19 cellular contexts compared by ENCODE assay signal in genomic region chr6:116106146-116106545, GRCh38. TPM values are rescaled to one million over a fixed set of nuclear protein-coding genes. Genes with fewer than 3 reads are reported as not detected.
DNase-seq lines count a peak whose midpoint lies in the region; ATAC-seq, FAIRE-seq and TF ChIP-seq lines count a peak whose summit lies in the region.
"Had no signal": no experiment of that assay in that cellular context is flagged by ENCODE, and none has a peak within 500 bp of the region (broad histone marks: within the 10 kb centered on the region; RNA-seq: fewer than 3 reads in every experiment).

No MANE protein-coding gene starts in this region.

- RAD21 ChIA-PET in GM12878 (lab: Charles Lee; ENCODE audit: unreplicated experiment) = interaction anchor here (0.7 to 6.8 kb wide), 7 partner anchors 9 to 101 kb away, joined by 3 to 39 read pairs (median 3); no protein-coding TSS in a partner anchor

- H3K27me3 ChIP-seq in HUES48 (ENCODE audit: control insufficient read depth, insufficient read depth, low read length) (no peaks in the 10 kb centered on the region), GM12878 (replicated peaks in 1 of 2; ENCODE audit: control insufficient read depth in 2 of 2, insufficient read depth in 2 of 2, low read length in 1 of 2) (no peaks in the 10 kb centered on the region), iPS-18a (ENCODE audit: control insufficient read depth, insufficient read depth, low read length) (no peaks in the 10 kb centered on the region), ovary (no peaks in the 10 kb centered on the region), MG63 (no peaks in the 10 kb centered on the region)
- H3K27me3 ChIP-seq: colonic mucosa, suprapubic skin, uterus had no signal

- peak overlapping the region; percentile 77 for H3K4me2 ChIP-seq in GM12878 (ENCODE audit: control insufficient read depth, insufficient read depth)

- intact Hi-C loops in GM12878 (cut with micrococcal nuclease; ENCODE audit: unreplicated experiment) (loop anchor here (10.0 kb wide), 1 partner anchor 299 kb away; no protein-coding TSS in a partner anchor), ovary (cut with DNase I) (no loop called here)

- DNase-seq in GM12878 (ENCODE audit: low read depth, low spot score) (no peak), ovary (no peak), MG63 (no peak), RPMI8226 (no peak)
- DNase-seq: activated CD4-positive, alpha-beta T cell treated with anti-CD3 and anti-CD28 coated beads, Interleukin-2, amount 10 ng/mL, durations not matched to agents 7 days and 5 days; CD4-positive, alpha-beta memory T cell; colonic mucosa; Karpas-422; mucosa of descending colon; NCI-H1105; NCI-H524; uterus had no signal

- TF ChIP-seq EP300 in GM12878 (IDR thresholded peaks at IDR 0.05; ENCODE audit: borderline replicate concordance in 1 of 2, control insufficient read depth in 1 of 2, low read depth in 2 of 2, low read length in 2 of 2) = no peak
- no peak for TF ChIP-seq EP300 in ovary (IDR thresholded peaks at IDR 0.05)

- in situ Hi-C loops in GM12878 (cut with MboI) = no loop called here

- no peaks in the 10 kb centered on the region for H3K9me3 ChIP-seq in HUES48 (ENCODE audit: control insufficient read depth, insufficient read depth, low read length)
- no peaks in the 10 kb centered on the region for H3K9me3 ChIP-seq in GM12878 (replicated peaks; ENCODE audit: control insufficient read depth, insufficient read depth, low read length)
- H3K9me3 ChIP-seq in iPS-18a (ENCODE audit: control insufficient read depth, low read depth, low read length) = no peaks in the 10 kb centered on the region
- H3K9me3 ChIP-seq in ovary = no peaks in the 10 kb centered on the region
- no peaks in the 10 kb centered on the region for H3K9me3 ChIP-seq in MG63
- H3K9me3 ChIP-seq: colonic mucosa, mucosa of descending colon, suprapubic skin, uterus had no signal

- H3K27ac ChIP-seq in HUES48 (ENCODE audit: low read depth, low read length) = peak overlapping the region; percentile 95
- H3K27ac ChIP-seq in GM12878 (ENCODE audit: control insufficient read depth, insufficient read depth) = peak overlapping the region; percentile 58
- H3K27ac ChIP-seq in iPS-18a (ENCODE audit: low read length) = peak overlapping the region; percentile 98
- no peak overlapping the region for H3K27ac ChIP-seq in ovary
- H3K27ac ChIP-seq: colonic mucosa, suprapubic skin, uterus had no signal

- FAIRE-seq in A204.1 (lab: Jason Lieb, UNC) (peak; percentile 19), GM12878 (lab: Jason Lieb, UNC) (no peak)
- FAIRE-seq: TTC549 had no signal

- BruUV-seq in GM12878 (replicated peaks; lab: Mats Ljungman, UMichigan) = no TSS peak

- H3K4me1 ChIP-seq in HUES48 (ENCODE audit: control insufficient read depth, insufficient read depth, low read length) = peaks cover 67% of the 10 kb centered on the region
- peaks cover 25% of the 10 kb centered on the region for H3K4me1 ChIP-seq in GM12878 (ENCODE audit: control insufficient read depth, insufficient read depth, low read length)
- H3K4me1 ChIP-seq in iPS-18a (ENCODE audit: control insufficient read depth, low read depth, low read length) = peaks cover 31% of the 10 kb centered on the region
- no peaks in the 10 kb centered on the region for H3K4me1 ChIP-seq in ovary (ENCODE audit: insufficient read depth)
- H3K4me1 ChIP-seq: uterus had no signal

- 47% methylated on average over 1 of the region's 1 CpG for WGBS in GM12878 (ENCODE audit: insufficient coverage, insufficient replicate concordance, low lambda C conversion rate, missing lambda C conversion rate)
- 4 to 13% (median 5%) methylated on average over 1 of the region's 1 CpG for WGBS in ovary, 3 donors

- peaks cover 58% of the 10 kb centered on the region for H3K79me2 ChIP-seq in GM12878 (ENCODE audit: control insufficient read depth, insufficient read depth, low read length)

- H3K4me3 ChIP-seq in HUES48 (ENCODE audit: low read depth, low read length) = 0 out of 2 replicates have a peak overlapping the region, but pooled peaks have one; percentile 42
- H3K4me3 ChIP-seq in GM12878 = peak overlapping the region; percentile 67
- H3K4me3 ChIP-seq in iPS-18a (ENCODE audit: low read length) = peak overlapping the region; percentile 51
- H3K4me3 ChIP-seq in ovary = no peak overlapping the region
- H3K4me3 ChIP-seq in MG63 = no peak overlapping the region
- H3K4me3 ChIP-seq: colonic mucosa, mucosa of descending colon, suprapubic skin, uterus had no signal

- no peak overlapping the region for H2AFZ ChIP-seq in GM12878 (ENCODE audit: control insufficient read depth, low read depth, low read length)

- 0 out of 2 replicates have a peak overlapping the region, but pooled peaks have one; percentile 4 for H3K9ac ChIP-seq in HUES48 (ENCODE audit: low read depth, low read length)
- no peak overlapping the region for H3K9ac ChIP-seq in GM12878 (ENCODE audit: control insufficient read depth, insufficient read depth, low read length)
- peak overlapping the region; percentile 63 for H3K9ac ChIP-seq in iPS-18a (ENCODE audit: low read length)

- TF ChIP-seq CTCF in GM12878 (IDR thresholded peaks at IDR 0.05 in 2 of 3, conservative IDR thresholded peaks at IDR 0.05 in 1 of 3; ENCODE audit: control insufficient read depth in 2 of 3, extremely low read depth in 1 of 3, insufficient read depth in 1 of 3, low read depth in 3 of 3, low read length in 3 of 3) = no peak
- no peak for TF ChIP-seq CTCF in ovary (IDR thresholded peaks at IDR 0.05)

- H3K36me3 ChIP-seq in HUES48 (ENCODE audit: control insufficient read depth, insufficient read depth, low read length) (peaks cover 40% of the 10 kb centered on the region), GM12878 (ENCODE audit: control insufficient read depth in 2 of 2, insufficient read depth in 2 of 2, low read length in 1 of 2) (peaks cover 8 to 18% of the 10 kb centered on the region in 2 experiments; a peak in 3 of 4 replicates), iPS-18a (ENCODE audit: control insufficient read depth, low read depth, low read length) (peaks cover 30% of the 10 kb centered on the region), ovary (no peaks in the 10 kb centered on the region), MG63 (no peaks in the 10 kb centered on the region)
- H3K36me3 ChIP-seq: colonic mucosa, uterus had no signal

- SMC1A ChIA-PET in GM12878 (lab: Charles Lee; ENCODE audit: uncharacterized antibody, unreplicated experiment) = interaction anchor here (0.7 to 4.1 kb wide), 11 partner anchors 9 to 111 kb away, joined by 3 to 20 read pairs (median 4); partner anchors contain the start of gene FRK

- no peak for TF ChIP-seq RAD21 in GM12878 (IDR thresholded peaks at IDR 0.05; ENCODE audit: insufficient read depth, low read depth, low read length)

- no peak for TF ChIP-seq POLR2A in GM12878 (IDR thresholded peaks at IDR 0.05; ENCODE audit: low read depth, low read length)
- no peak for TF ChIP-seq POLR2A in ovary (IDR thresholded peaks at IDR 0.05)

- POLR2A ChIA-PET in GM12878 (lab: Charles Lee) = interaction anchor here (0.5 to 1.2 kb wide), 6 partner anchors 8 to 197 kb away, joined by 3 to 9 read pairs (median 4); partner anchors contain the start of gene FRK

- ATAC-seq in GM12878 (no peak), GM21381 (IDR thresholded peaks at IDR 0.05; ENCODE audit: unreplicated experiment) (no peak)
- ATAC-seq: mucosa of descending colon had no signal

- CTCF ChIA-PET in GM12878 (lab: Yijun Ruan, JAX) = interaction anchor here (0.6 to 7.9 kb wide), 7 partner anchors 8 to 95 kb away, joined by 3 to 106 read pairs (median 5); partner anchors contain the start of gene FRK

- H4K20me1 ChIP-seq in GM12878 (ENCODE audit: control insufficient read depth, insufficient read depth) = no peaks in the 10 kb centered on the region

RNA-seq across cellular contexts. Expression of gene NT5DC1, which starts 5.5 kb away (rescaled TPM):
- total RNA-seq in GM12878 (2013; cell fraction: nucleolus; rRNA removed) = 51.4 and 51.7 TPM in 2 replicates
- total RNA-seq in GM12878 (2014; rRNA removed) = 36.3 and 40.8 TPM in 2 replicates
- total RNA-seq in GM12878 (2014; rRNA removed; fragmentation: Illumina TruSeq; extraction: Trizol) = 45.7 and 46.5 TPM in 2 replicates
- total RNA-seq in GM12878 (2021) = 104 and 110 TPM in 2 replicates
- polyA plus RNA-seq in GM12878 (2011; ENCODE audit: low read depth) = 24.7 TPM
- polyA plus RNA-seq in GM12878 (2011; rRNA removed) = 76.7 and 99.0 TPM in 2 replicates
- polyA plus RNA-seq in GM12878 (2011; cell fraction: cytosol; rRNA removed) = 38.0 and 42.3 TPM in 2 replicates
- polyA plus RNA-seq in GM12878 (2011; cell fraction: nucleus; rRNA removed) = 72.3 and 77.2 TPM in 2 replicates
- 38.1 and 72.4 TPM in 2 replicates for polyA plus RNA-seq in GM12878 (2012)
- polyA plus RNA-seq in GM12878 (2014; fragmentation: Illumina TruSeq; extraction: Trizol) = 50.9 and 52.3 TPM in 2 replicates
- 10 to 100 TPM; 43.5 to 67.0 TPM for polyA plus RNA-seq in GM12878 (2014; fragmentation: Nextera tagmentation; extraction: Ambion mirVana)
- polyA plus RNA-seq in GM12878 (2014; rRNA removed) = 66.6 and 75.8 TPM in 2 replicates
- 100 to 1,000 TPM; 139 to 140 TPM for polyA plus RNA-seq in GM12878 (2016; fragmentation: Nextera tagmentation; extraction: Ambion mirVana)
- polyA minus RNA-seq in GM12878 (2011; rRNA and poly(A)+ RNA removed) = 48.4 and 49.8 TPM in 2 replicates
- polyA minus RNA-seq in GM12878 (2011; cell fraction: cytosol; rRNA and poly(A)+ RNA removed) = 40.0 and 57.6 TPM in 2 replicates
- polyA minus RNA-seq in GM12878 (2011; cell fraction: nucleus; rRNA and poly(A)+ RNA removed) = 77.3 and 115 TPM in 2 replicates
- total RNA-seq in ovary = 10 to 100 TPM in 6 of 7 donors, 1 to 10 TPM in 1; 5.1 to 33.9 (median 27.8) TPM
- 10 to 100 TPM; 14.4 to 25.5 TPM for polyA plus RNA-seq in ovary
- 5.2 and 12.8 TPM in 2 replicates for total RNA-seq in MG63 (2014; rRNA removed; shearing (Covaris generic); ENCODE audit: low replicate concordance)

RNA-seq across cellular contexts. Expression of gene COL10A1, which starts 19.8 kb away (rescaled TPM):
- not detected in 2 replicates for total RNA-seq in GM12878 (2013; cell fraction: nucleolus; rRNA removed)
- total RNA-seq in GM12878 (2014; rRNA removed) = 0.06 TPM in 1 of 2 replicates, not detected in the other
- not detected in 2 replicates for total RNA-seq in GM12878 (2014; rRNA removed; fragmentation: Illumina TruSeq; extraction: Trizol)
- total RNA-seq in GM12878 (2021) = not detected in 2 replicates
- polyA plus RNA-seq in GM12878 (2011; ENCODE audit: low read depth) = 0.16 TPM
- polyA plus RNA-seq in GM12878 (2011; rRNA removed) = not detected in 2 replicates
- not detected in 2 replicates for polyA plus RNA-seq in GM12878 (2011; cell fraction: cytosol; rRNA removed)
- polyA plus RNA-seq in GM12878 (2011; cell fraction: nucleus; rRNA removed) = not detected in 2 replicates
- 0.08 and 0.24 TPM in 2 replicates for polyA plus RNA-seq in GM12878 (2012)
- polyA plus RNA-seq in GM12878 (2014; fragmentation: Illumina TruSeq; extraction: Trizol) = not detected in 2 replicates
- polyA plus RNA-seq in GM12878 (2014; fragmentation: Nextera tagmentation; extraction: Ambion mirVana) = under 1 TPM; 0.02 to 0.05 TPM
- polyA plus RNA-seq in GM12878 (2014; rRNA removed) = not detected in 2 replicates
- polyA plus RNA-seq in GM12878 (2016; fragmentation: Nextera tagmentation; extraction: Ambion mirVana) = under 1 TPM; 0.18 to 0.33 TPM
- polyA minus RNA-seq in GM12878 (2011; rRNA and poly(A)+ RNA removed) = 0.05 TPM in 1 of 2 replicates, not detected in the other
- not detected in 2 replicates for polyA minus RNA-seq in GM12878 (2011; cell fraction: cytosol; rRNA and poly(A)+ RNA removed)
- polyA minus RNA-seq in GM12878 (2011; cell fraction: nucleus; rRNA and poly(A)+ RNA removed) = not detected in 2 replicates
- 1 to 10 TPM in 3 of 7 donors, under 1 TPM in 3, not detected in 1; 0.18 to 2.9 (median 0.70) TPM for total RNA-seq in ovary
- 1 to 10 TPM in 1 of 2 donors, under 1 TPM in 1; 0.19 to 4.4 TPM for polyA plus RNA-seq in ovary
- not detected in 2 replicates for total RNA-seq in MG63 (2014; rRNA removed; shearing (Covaris generic); ENCODE audit: low replicate concordance)
- total RNA-seq: activated CD4-positive, alpha-beta T cell treated with anti-CD3 and anti-CD28 coated beads, Interleukin-2, amount 10 ng/mL, durations not matched to agents 7 days and 5 days; CD4-positive, alpha-beta memory T cell; colonic mucosa; mucosa of descending colon; renal cortical epithelial cell; suprapubic skin had no signal
- polyA plus RNA-seq: CD4-positive, alpha-beta memory T cell had no signal

RNA-seq across cellular contexts. Expression of gene FRK, which starts 45.5 kb away (rescaled TPM):
- total RNA-seq in GM12878 (2013; cell fraction: nucleolus; rRNA removed) = 5.7 and 5.9 TPM in 2 replicates
- total RNA-seq in GM12878 (2014; rRNA removed) (1.4 and 1.7 TPM in 2 replicates), GM12878 (2014; rRNA removed; fragmentation: Illumina TruSeq; extraction: Trizol) (1.8 and 1.9 TPM in 2 replicates), GM12878 (2021) (1.6 and 1.7 TPM in 2 replicates), ovary (1 to 10 TPM in 4 of 7 donors, under 1 TPM in 3; 0.38 to 3.2 (median 1.1) TPM)
- 0.26 TPM for polyA plus RNA-seq in GM12878 (2011; ENCODE audit: low read depth)
- polyA plus RNA-seq in GM12878 (2011; rRNA removed) (2.4 and 3.6 TPM in 2 replicates), GM12878 (2014; fragmentation: Illumina TruSeq; extraction: Trizol) (1.3 and 1.7 TPM in 2 replicates), GM12878 (2014; fragmentation: Nextera tagmentation; extraction: Ambion mirVana) (under 1 TPM; 0.29 to 0.32 TPM), GM12878 (2014; rRNA removed) (1.1 and 1.2 TPM in 2 replicates), GM12878 (2016; fragmentation: Nextera tagmentation; extraction: Ambion mirVana) (under 1 TPM; 0.59 to 0.63 TPM), ovary (1 to 10 TPM in 1 of 2 donors, under 1 TPM in 1; 0.75 to 3.5 TPM)
- polyA plus RNA-seq in GM12878 (2011; cell fraction: cytosol; rRNA removed) = 0.72 and 0.75 TPM in 2 replicates
- 4.7 and 5.6 TPM in 2 replicates for polyA plus RNA-seq in GM12878 (2011; cell fraction: nucleus; rRNA removed)
- 0.31 and 0.79 TPM in 2 replicates for polyA plus RNA-seq in GM12878 (2012)
- 3.4 and 4.3 TPM in 2 replicates for polyA minus RNA-seq in GM12878 (2011; rRNA and poly(A)+ RNA removed)
- 1.2 and 1.4 TPM in 2 replicates for polyA minus RNA-seq in GM12878 (2011; cell fraction: cytosol; rRNA and poly(A)+ RNA removed)
- 5.4 and 8.6 TPM in 2 replicates for polyA minus RNA-seq in GM12878 (2011; cell fraction: nucleus; rRNA and poly(A)+ RNA removed)
- 0.07 and 0.16 TPM in 2 replicates for total RNA-seq in MG63 (2014; rRNA removed; shearing (Covaris generic); ENCODE audit: low replicate concordance)
- total RNA-seq: CD4-positive, alpha-beta memory T cell had no signal

Comparison
In these comparisons a context has a peak if more than half of its experiments do, and no peak if none do; other contexts are left out.
1. H3K27ac ChIP-seq: peak in HUES48 (single experiment), GM12878 (single experiment) and iPS-18a (single experiment); none in ovary (0 of 2).
2. H3K4me3 ChIP-seq: peak in HUES48 (single experiment), GM12878 (single experiment) and iPS-18a (single experiment); none in ovary (single experiment) and MG63 (single experiment).